In genomic region chr9:35847786-35848185, GRCh38 we compare ENCODE assay signal across 11 cellular contexts. TPM values are rescaled to one million over a fixed set of nuclear protein-coding genes. Genes with fewer than 3 reads are reported as not detected.
DNase-seq lines count a peak whose midpoint lies in the region; ATAC-seq and TF ChIP-seq lines count a peak whose summit lies in the region.
"Had no signal": no experiment of that assay in that cellular context is flagged by ENCODE, and none has a peak within 500 bp of the region (broad histone marks: within the 10 kb centered on the region; RNA-seq: fewer than 3 reads in every experiment).

No MANE protein-coding gene starts in this region.

- no peaks in the 10 kb centered on the region for H3K9me3 Mint-ChIP-seq in activated T-cell treated with anti-CD3 and anti-CD28 coated beads, Interleukin-2, amount 50 U/mL, for 24 hours
- no peaks in the 10 kb centered on the region for H3K9me3 Mint-ChIP-seq in activated T-cell treated with anti-CD3 and anti-CD28 coated beads, Interleukin-2, amount 50 U/mL, for 4 hours
- no peaks in the 10 kb centered on the region for H3K9me3 Mint-ChIP-seq in activated B cell treated with CpG ODN at 0.5 μM for 24 hours
- no peaks in the 10 kb centered on the region for H3K9me3 Mint-ChIP-seq in stimulated activated naive CD8-positive, alpha-beta T cell treated with anti-CD3 and anti-CD28 coated beads, Interleukin-15, amount 100 ng/mL, for 72 hours
- H3K9me3 Mint-ChIP-seq in endothelial cell (ENCODE audit: unreplicated experiment) = no peaks in the 10 kb centered on the region

- H3K4me3 Mint-ChIP-seq in activated T-cell treated with anti-CD3 and anti-CD28 coated beads, Interleukin-2, amount 50 U/mL, for 24 hours = no peak overlapping the region
- H3K4me3 Mint-ChIP-seq in activated T-cell treated with anti-CD3 and anti-CD28 coated beads, Interleukin-2, amount 50 U/mL, for 4 hours = no peak overlapping the region
- H3K4me3 Mint-ChIP-seq in activated B cell treated with CpG ODN at 0.5 μM for 24 hours (peak overlapping the region; percentile 50), endothelial cell (ENCODE audit: unreplicated experiment) (no peak overlapping the region)
- peak overlapping the region in 1 of 2 donors; percentile 36 for H3K4me3 Mint-ChIP-seq in stimulated activated naive CD8-positive, alpha-beta T cell treated with anti-CD3 and anti-CD28 coated beads, Interleukin-15, amount 100 ng/mL, for 72 hours

- H3K4me1 Mint-ChIP-seq in activated T-cell treated with anti-CD3 and anti-CD28 coated beads, Interleukin-2, amount 50 U/mL, for 24 hours (ENCODE audit: low read depth) = peaks cover 40% of the 10 kb centered on the region
- peaks cover 33% of the 10 kb centered on the region for H3K4me1 Mint-ChIP-seq in activated T-cell treated with anti-CD3 and anti-CD28 coated beads, Interleukin-2, amount 50 U/mL, for 4 hours (ENCODE audit: low read depth)
- H3K4me1 Mint-ChIP-seq in activated B cell treated with CpG ODN at 0.5 μM for 24 hours (peaks cover 60% of the 10 kb centered on the region), endothelial cell (ENCODE audit: unreplicated experiment) (peaks cover 19% of the 10 kb centered on the region)
- peaks cover 49% of the 10 kb centered on the region for H3K4me1 Mint-ChIP-seq in stimulated activated naive CD8-positive, alpha-beta T cell treated with anti-CD3 and anti-CD28 coated beads, Interleukin-15, amount 100 ng/mL, for 72 hours

- POLR2A ChIA-PET in activated B cell treated with CpG ODN at 0.5 μM for 24 hours (lab: Charles Lee) = interaction anchor here (0.7 to 1.1 kb wide), 3 partner anchors 33 to 148 kb away, joined by 3 to 6 read pairs (median 4); partner anchors contain the start of genes CREB3, HINT2 and TLN1

- H3K36me3 Mint-ChIP-seq in activated T-cell treated with anti-CD3 and anti-CD28 coated beads, Interleukin-2, amount 50 U/mL, for 24 hours (ENCODE audit: low read depth) = no peaks in the 10 kb centered on the region
- peaks cover 2% of the 10 kb centered on the region for H3K36me3 Mint-ChIP-seq in activated T-cell treated with anti-CD3 and anti-CD28 coated beads, Interleukin-2, amount 50 U/mL, for 4 hours (ENCODE audit: insufficient read depth)
- no peaks in the 10 kb centered on the region for H3K36me3 Mint-ChIP-seq in activated B cell treated with CpG ODN at 0.5 μM for 24 hours (ENCODE audit: low read depth)
- H3K36me3 Mint-ChIP-seq in endothelial cell (ENCODE audit: low read depth, unreplicated experiment) = peaks cover 3% of the 10 kb centered on the region

- intact Hi-C loops in activated B cell treated with CpG ODN at 0.5 μM for 24 hours (cut with micrococcal nuclease) (loop anchor here (5.0 kb wide), 1 partner anchor 35 kb away; no protein-coding TSS in a partner anchor), left lung (cut with DNase I) (no loop called here)

- peaks cover 0 to 64% of the 10 kb centered on the region in 2 donors for H3K27me3 ChIP-seq in left lung
- H3K27me3 ChIP-seq: tibial nerve had no signal

- no peak overlapping the region for H3K27ac ChIP-seq in left lung
- H3K27ac ChIP-seq: tibial nerve had no signal

- no peak overlapping the region for H3K4me3 ChIP-seq in left lung
- H3K4me3 ChIP-seq: tibial nerve had no signal

- peak overlapping the region; percentile 24 for H3K27ac Mint-ChIP-seq in activated T-cell treated with anti-CD3 and anti-CD28 coated beads, Interleukin-2, amount 50 U/mL, for 24 hours
- H3K27ac Mint-ChIP-seq in activated B cell treated with CpG ODN at 0.5 μM for 24 hours = peak overlapping the region; percentile 61
- H3K27ac Mint-ChIP-seq in stimulated activated naive CD8-positive, alpha-beta T cell treated with anti-CD3 and anti-CD28 coated beads, Interleukin-15, amount 100 ng/mL, for 72 hours = peak overlapping the region; percentile 33 to 90
- H3K27ac Mint-ChIP-seq in endothelial cell (ENCODE audit: unreplicated experiment) = no peak overlapping the region

- TF ChIP-seq CTCF in activated B cell treated with CpG ODN at 0.5 μM for 24 hours (IDR thresholded peaks at IDR 0.05) = no peak
- no peak for TF ChIP-seq CTCF in left lung (IDR thresholded peaks at IDR 0.05)
- no peak for TF ChIP-seq CTCF in endothelial cell (IDR thresholded peaks at IDR 0.05; ENCODE audit: unreplicated experiment)

- no peak for ATAC-seq in activated T-cell treated with anti-CD3 and anti-CD28 coated beads, Interleukin-2, amount 50 U/mL, for 4 hours
- ATAC-seq in HG02763 (IDR thresholded peaks at IDR 0.05; ENCODE audit: unreplicated experiment) (peak; percentile 20), activated B cell treated with CpG ODN at 0.5 μM for 24 hours (ENCODE audit: low read depth) (no peak), left lung (no peak)
- ATAC-seq in stimulated activated naive CD8-positive, alpha-beta T cell treated with anti-CD3 and anti-CD28 coated beads, Interleukin-15, amount 100 ng/mL, for 72 hours = no peak
- ATAC-seq: sciatic nerve had no signal

- CTCF ChIA-PET in activated B cell treated with CpG ODN at 0.5 μM for 24 hours (lab: Charles Lee) = interaction anchor here (2.0 to 3.2 kb wide), 2 partner anchors 34 to 58 kb away, joined by 5 to 12 read pairs; no protein-coding TSS in a partner anchor

- no peaks in the 10 kb centered on the region for H3K9me3 ChIP-seq in left lung
- H3K9me3 ChIP-seq: tibial nerve had no signal

- H3K4me1 ChIP-seq in left lung = peaks cover 21 to 41% of the 10 kb centered on the region in 2 donors

- H3K27me3 Mint-ChIP-seq in activated T-cell treated with anti-CD3 and anti-CD28 coated beads, Interleukin-2, amount 50 U/mL, for 24 hours = no peaks in the 10 kb centered on the region
- H3K27me3 Mint-ChIP-seq in activated T-cell treated with anti-CD3 and anti-CD28 coated beads, Interleukin-2, amount 50 U/mL, for 4 hours (ENCODE audit: low read depth) = no peaks in the 10 kb centered on the region
- H3K27me3 Mint-ChIP-seq in activated B cell treated with CpG ODN at 0.5 μM for 24 hours (no peaks in the 10 kb centered on the region), endothelial cell (ENCODE audit: unreplicated experiment) (peaks cover 14% of the 10 kb centered on the region)
- no peaks in the 10 kb centered on the region for H3K27me3 Mint-ChIP-seq in stimulated activated naive CD8-positive, alpha-beta T cell treated with anti-CD3 and anti-CD28 coated beads, Interleukin-15, amount 100 ng/mL, for 72 hours

- DNase-seq in activated T-cell treated with anti-CD3 and anti-CD28 coated beads, Interleukin-2, amount 50 U/mL, for 24 hours = no peak
- DNase-seq in activated T-cell treated with anti-CD3 and anti-CD28 coated beads, Interleukin-2, amount 50 U/mL, for 4 hours = no peak
- no peak for DNase-seq in activated B cell treated with CpG ODN at 0.5 μM for 24 hours
- no peak for DNase-seq in stimulated activated naive CD8-positive, alpha-beta T cell treated with anti-CD3 and anti-CD28 coated beads, Interleukin-15, amount 100 ng/mL, for 72 hours
- no peak for DNase-seq in left lung
- DNase-seq in endothelial cell (ENCODE audit: low spot score) = no peak
- no peak for DNase-seq in hepatic stellate cell (ENCODE audit: low spot score)
- DNase-seq: NK-92 treated with Interleukin-12 subunit alpha and Interleukin-12 subunit beta, amount 100 ng/mL, for 24 hours had no signal

- H3K36me3 ChIP-seq in left lung = no peaks in the 10 kb centered on the region

RNA-seq across cellular contexts. Expression of gene TMEM8B, which starts 18.8 kb away (rescaled TPM):
- total RNA-seq in activated T-cell treated with anti-CD3 and anti-CD28 coated beads, Interleukin-2, amount 50 U/mL, for 4 hours = 1 to 10 TPM; 1.5 to 1.9 (median 1.8) TPM
- 5.0 and 8.0 TPM in 2 replicates for total RNA-seq in activated B cell treated with CpG ODN at 0.5 μM for 24 hours
- total RNA-seq in left lung = 10 to 100 TPM in 1 of 2 donors, 1 to 10 TPM in 1; 6.4 to 12.7 TPM
- total RNA-seq in endothelial cell (ENCODE audit: unreplicated experiment) = 9.0 TPM

RNA-seq across cellular contexts. Expression of gene FAM221B, which starts 19.3 kb away (rescaled TPM):
- not detected for total RNA-seq in activated T-cell treated with anti-CD3 and anti-CD28 coated beads, Interleukin-2, amount 50 U/mL, for 4 hours
- not detected in 2 replicates for total RNA-seq in activated B cell treated with CpG ODN at 0.5 μM for 24 hours
- not detected for total RNA-seq in left lung
- not detected for total RNA-seq in endothelial cell (ENCODE audit: unreplicated experiment)
- total RNA-seq: sciatic nerve, tibial nerve had no signal

RNA-seq across cellular contexts. Expression of gene OR13J1, which starts 22.4 kb away (rescaled TPM):
- total RNA-seq in activated T-cell treated with anti-CD3 and anti-CD28 coated beads, Interleukin-2, amount 50 U/mL, for 4 hours = not detected
- total RNA-seq in activated B cell treated with CpG ODN at 0.5 μM for 24 hours = not detected in 2 replicates
- not detected for total RNA-seq in left lung
- not detected for total RNA-seq in endothelial cell (ENCODE audit: unreplicated experiment)
- total RNA-seq: sciatic nerve, tibial nerve had no signal

RNA-seq across cellular contexts. Expression of gene HINT2, which starts 32.9 kb away (rescaled TPM):
- total RNA-seq in activated T-cell treated with anti-CD3 and anti-CD28 coated beads, Interleukin-2, amount 50 U/mL, for 4 hours = 10 to 100 TPM; 28.7 to 31.9 (median 30.0) TPM
- total RNA-seq in activated B cell treated with CpG ODN at 0.5 μM for 24 hours = 27.9 and 34.0 TPM in 2 replicates
- total RNA-seq in left lung = 10 to 100 TPM; 29.3 to 45.3 TPM
- 43.3 TPM for total RNA-seq in endothelial cell (ENCODE audit: unreplicated experiment)

RNA-seq across cellular contexts. Expression of gene SPAG8, which starts 35.7 kb away (rescaled TPM):
- under 1 TPM; 0.27 to 0.48 (median 0.40) TPM for total RNA-seq in activated T-cell treated with anti-CD3 and anti-CD28 coated beads, Interleukin-2, amount 50 U/mL, for 4 hours
- total RNA-seq in activated B cell treated with CpG ODN at 0.5 μM for 24 hours (1.8 and 4.0 TPM in 2 replicates), left lung (1 to 10 TPM; 1.8 to 6.2 TPM), endothelial cell (ENCODE audit: unreplicated experiment) (0.59 TPM)
